14 cellular contexts compared by ENCODE assay signal in genomic region chr9:112299514-112299913, GRCh38. TPM values are rescaled to one million over a fixed set of nuclear protein-coding genes. Genes with fewer than 3 reads are reported as not detected.
A peak's percentile ranks its signal among the peaks of the same experiment; 100 is the strongest.
DNase-seq lines count a peak whose midpoint lies in the region; ATAC-seq, FAIRE-seq and TF ChIP-seq lines count a peak whose summit lies in the region.
"Had no signal": no experiment of that assay in that cellular context is flagged by ENCODE, and none has a peak within 500 bp of the region (broad histone marks: within the 10 kb centered on the region; RNA-seq: fewer than 3 reads in every experiment).

No MANE protein-coding gene starts in this region.

- peak; percentile 24 for FAIRE-seq in RCC 7860 (lab: Jason Lieb, UNC)
- FAIRE-seq: G401.6 had no signal

- H3K27ac ChIP-seq in osteoblast (ENCODE audit: low read depth, low read length) = peak overlapping the region; percentile 40
- H3K27ac ChIP-seq: dorsolateral prefrontal cortex, prostate gland, vagina had no signal

- peaks cover 15% of the 10 kb centered on the region for H3K4me1 ChIP-seq in osteoblast (ENCODE audit: insufficient read depth, low read length)
- H3K4me1 ChIP-seq: prostate gland had no signal

- DNase-seq in GM03348 (ENCODE audit: low spot score) (peak; percentile 37), RCC 7860 (ENCODE audit: low spot score) (no peak), fibroblast of gingiva (ENCODE audit: low read depth) (peak; percentile 60), osteoblast (ENCODE audit: insufficient read length, low spot score, missing footprints) (peak; percentile 82), G401 (ENCODE audit: low spot score) (no peak)
- DNase-seq in activated CD4-positive, CD25-positive, alpha-beta regulatory T cell (lab: John Stamatoyannopoulos, UW) = no peak
- DNase-seq: activated B cell treated with CpG ODN at 0.5 μM for 24 hours, dorsolateral prefrontal cortex, NCI-H1436 had no signal

- H4K20me1 ChIP-seq in osteoblast (ENCODE audit: insufficient read depth, low read length) = peaks cover 26% of the 10 kb centered on the region

- peak overlapping the region; percentile 37 for H3K4me2 ChIP-seq in osteoblast (ENCODE audit: insufficient read depth, low read length)

- TF ChIP-seq CTCF in osteoblast (IDR thresholded peaks at IDR 0.05; ENCODE audit: extremely low read depth, low read depth, low read length) = no peak

- no peak for ATAC-seq in HG03354 (IDR thresholded peaks at IDR 0.05; ENCODE audit: poor library complexity, severe bottlenecking, unreplicated experiment)
- no peak for ATAC-seq in HG03159 (IDR thresholded peaks at IDR 0.05; ENCODE audit: unreplicated experiment)

- H3K79me2 ChIP-seq in osteoblast (ENCODE audit: insufficient read depth, low read length) = peaks cover 97% of the 10 kb centered on the region

- no peak overlapping the region for H3K4me3 ChIP-seq in osteoblast (ENCODE audit: insufficient read depth, low read length)
- H3K4me3 ChIP-seq: dorsolateral prefrontal cortex, prostate gland, vagina had no signal

- no peaks in the 10 kb centered on the region for H3K9me3 ChIP-seq in osteoblast (ENCODE audit: low read depth, low read length)
- H3K9me3 ChIP-seq: prostate gland, vagina had no signal

- in situ Hi-C loops in G401 (cut with HindIII; ENCODE audit: low sequenced_read_pairs) = no loop called here

- H3K36me3 ChIP-seq in osteoblast (ENCODE audit: insufficient read depth, low read length) = no peaks in the 10 kb centered on the region
- H3K36me3 ChIP-seq: prostate gland, vagina had no signal

- no peak overlapping the region for H2AFZ ChIP-seq in osteoblast (ENCODE audit: low read length)

- H3K27me3 ChIP-seq in osteoblast (ENCODE audit: insufficient read depth, low read length) = no peaks in the 10 kb centered on the region
- H3K27me3 ChIP-seq: dorsolateral prefrontal cortex, vagina had no signal

RNA-seq across cellular contexts. Expression of gene PTBP3, which starts 33.9 kb away (rescaled TPM):
- 41.0 and 42.0 TPM in 2 replicates for total RNA-seq in osteoblast
- total RNA-seq in G401 (2014; rRNA removed; shearing (Covaris generic)) = 29.7 and 39.9 TPM in 2 replicates

Comparison
In these comparisons a context has a peak if more than half of its experiments do, and no peak if none do; other contexts are left out.
1. DNase-seq: peak in GM03348 (single experiment), fibroblast of gingiva (single experiment) and osteoblast (single experiment); none in RCC 7860 (single experiment), G401 (single experiment) and activated CD4-positive, CD25-positive, alpha-beta regulatory T cell (0 of 4).